23 cellular contexts compared by ENCODE assay signal in genomic region chr18:56661414-56662101, GRCh38. TPM values are rescaled to one million over a fixed set of nuclear protein-coding genes. Genes with fewer than 3 reads are reported as not detected.
A peak's percentile ranks its signal among the peaks of the same experiment; 100 is the strongest.
DNase-seq lines count a peak whose midpoint lies in the region; ATAC-seq and TF ChIP-seq lines count a peak whose summit lies in the region.
"Had no signal": no experiment of that assay in that cellular context is flagged by ENCODE, and none has a peak within 500 bp of the region (broad histone marks: within the 10 kb centered on the region; RNA-seq: fewer than 3 reads in every experiment).

No MANE protein-coding gene starts in this region.

- H3K36me3 Mint-ChIP-seq in activated T-helper 17 cell treated with anti-CD3 and anti-CD28 coated beads, Interleukin-2, amount 50 U/mL, for 72 hours (ENCODE audit: low read depth) = peaks cover 4% of the 10 kb centered on the region

- no peaks in the 10 kb centered on the region for H3K9me3 ChIP-seq in HEK293 (ENCODE audit: control insufficient read depth, insufficient read depth, low read depth, low read length)
- H3K9me3 ChIP-seq: ascending aorta, neutrophil, prostate gland, upper lobe of left lung had no signal

- H3K4me1 ChIP-seq in HEK293 (ENCODE audit: control insufficient read depth, insufficient read depth, low read length) = peaks cover 12% of the 10 kb centered on the region
- H3K4me1 ChIP-seq: ascending aorta, prostate gland, upper lobe of left lung had no signal

- ATAC-seq in activated T-helper 17 cell treated with anti-CD3 and anti-CD28 coated beads, Interleukin-2, amount 50 U/mL, for 72 hours (replicated peaks) = no peak

- H3K36me3 ChIP-seq in HEK293 (ENCODE audit: control insufficient read depth in 2 of 2, insufficient read depth in 1 of 2, low read length in 2 of 2) = no peaks in the 10 kb centered on the region; a peak in 1 of 3 replicates
- H3K36me3 ChIP-seq: ascending aorta, MG63, neutrophil, prostate gland, upper lobe of left lung, WERI-Rb-1 had no signal

- peaks cover 23% of the 10 kb centered on the region for H3K4me1 Mint-ChIP-seq in activated T-helper 17 cell treated with anti-CD3 and anti-CD28 coated beads, Interleukin-2, amount 50 U/mL, for 72 hours

- peak; percentile 4 for DNase-seq in RKO (ENCODE audit: low spot score)
- DNase-seq in fibroblast of mammary gland (ENCODE audit: low read depth) = peak; percentile 14
- DNase-seq in renal cortical epithelial cell (ENCODE audit: low read depth) = peak; percentile 44
- DNase-seq in COR-L47 (lab: John Stamatoyannopoulos, UW) = no peak
- no peak for DNase-seq in NCI-H1694 (lab: John Stamatoyannopoulos, UW)
- no peak for DNase-seq in iPS-NIHi7 (ENCODE audit: extremely low spot score)
- DNase-seq: activated CD4-positive, alpha-beta T cell treated with anti-CD3 and anti-CD28 coated beads, Interleukin-2, amount 10 ng/mL, durations not matched to agents 24 days and 14 days; activated naive CD4-positive, alpha-beta T cell treated with anti-CD3 and anti-CD28 coated beads, Interleukin-2, amount 50 U/mL, for 16 hours; CD4-positive, CD25-positive, alpha-beta regulatory T cell; MG63; NCI-H2081; stimulated activated CD4-positive, alpha-beta T cell treated with anti-CD3 and anti-CD28 coated beads, Interleukin-2, amount 100 ng/mL, for 24 hours; upper lobe of left lung; WERI-Rb-1 had no signal

- POLR2A ChIA-PET in HEK293 (lab: Yijun Ruan, JAX) = interaction anchor here (1.7 kb wide), 1 partner anchor 11 kb away, joined by 6 read pairs; the partner anchor contains the start of gene WDR7

- TF ChIP-seq CTCF in HEK293 (tag by site-specific recombination; IDR thresholded peaks at IDR 0.05) (no peak), fibroblast of mammary gland (conservative IDR thresholded peaks at IDR 0.05; ENCODE audit: control insufficient read depth, insufficient read depth, low read depth, low read length) (no peak)

- no peak overlapping the region for H3K27ac Mint-ChIP-seq in activated T-helper 17 cell treated with anti-CD3 and anti-CD28 coated beads, Interleukin-2, amount 50 U/mL, for 72 hours
- H3K27ac Mint-ChIP-seq: activated CD4-positive, alpha-beta T cell treated with anti-CD3 and anti-CD28 coated beads, Interleukin-2, amount 10 ng/mL, durations not matched to agents 24 days and 14 days had no signal

- no peaks in the 10 kb centered on the region for H3K9me3 Mint-ChIP-seq in activated T-helper 17 cell treated with anti-CD3 and anti-CD28 coated beads, Interleukin-2, amount 50 U/mL, for 72 hours
- H3K9me3 Mint-ChIP-seq: activated T-helper 1 cell treated with anti-CD3 and anti-CD28 coated beads, Interleukin-12 subunit alpha, Interleukin-12 subunit beta, Interleukin-2, Interleukin-4 antibody, amounts not matched to agents 30 ng/mL and 10 ng/mL and 1 ng/mL, durations not matched to agents 14 hours and 24 hours and 36 hours; CD4-positive, CD25-positive, alpha-beta regulatory T cell; central memory CD8-positive, alpha-beta T cell had no signal

- H3K27ac ChIP-seq in HEK293 (ENCODE audit: extremely low read depth, low read depth, low read length) = no peak overlapping the region
- H3K27ac ChIP-seq: ascending aorta, epithelial cell of prostate, neutrophil, prostate gland, skin epidermis, upper lobe of left lung, WERI-Rb-1 had no signal

- no peaks in the 10 kb centered on the region for H3K27me3 Mint-ChIP-seq in activated T-helper 17 cell treated with anti-CD3 and anti-CD28 coated beads, Interleukin-2, amount 50 U/mL, for 72 hours
- H3K27me3 Mint-ChIP-seq: activated CD4-positive, alpha-beta T cell treated with anti-CD3 and anti-CD28 coated beads, Interleukin-2, amount 10 ng/mL, durations not matched to agents 24 days and 14 days; CD4-positive, CD25-positive, alpha-beta regulatory T cell; central memory CD8-positive, alpha-beta T cell had no signal

- no peak overlapping the region for H3K4me3 Mint-ChIP-seq in activated T-helper 17 cell treated with anti-CD3 and anti-CD28 coated beads, Interleukin-2, amount 50 U/mL, for 72 hours
- H3K4me3 Mint-ChIP-seq: activated CD4-positive, alpha-beta T cell treated with anti-CD3 and anti-CD28 coated beads, Interleukin-2, amount 10 ng/mL, durations not matched to agents 24 days and 14 days; activated T-helper 1 cell treated with anti-CD3 and anti-CD28 coated beads, Interleukin-12 subunit alpha, Interleukin-12 subunit beta, Interleukin-2, Interleukin-4 antibody, amounts not matched to agents 30 ng/mL and 10 ng/mL and 1 ng/mL, durations not matched to agents 14 hours and 24 hours and 36 hours; CD4-positive, CD25-positive, alpha-beta regulatory T cell; central memory CD8-positive, alpha-beta T cell had no signal

- CTCF ChIA-PET in HEK293 (lab: Yijun Ruan, JAX) = no interaction called here

- H3K4me3 ChIP-seq in HEK293 (ENCODE audit: low read depth, low read length) = no peak overlapping the region
- H3K4me3 ChIP-seq in fibroblast of mammary gland (ENCODE audit: control insufficient read depth, low read depth, low read length) = no peak overlapping the region
- H3K4me3 ChIP-seq: ascending aorta, MG63, prostate gland, skin epidermis, upper lobe of left lung had no signal

TF ChIP-seq in HEK293, 187 proteins besides CTCF, POLR2A, EP300 and RAD21:
- 0 out of 2 replicates have a peak, but pooled peaks have one; percentile 20 for TF ChIP-seq PRDM6 (tag by site-specific recombination; IDR thresholded peaks at IDR 0.05)
- TF ChIP-seq GLI4 (tag by site-specific recombination; IDR thresholded peaks at IDR 0.05) = no peak
- TF ChIP-seq SCRT1 (tag by site-specific recombination; IDR thresholded peaks at IDR 0.05; ENCODE audit: borderline replicate concordance) = 0 out of 2 replicates have a peak, but pooled peaks have one; percentile 48
- peak; percentile 30; the same call in 1 of the 2 replicates for TF ChIP-seq PRDM4 (tag by site-specific recombination; IDR thresholded peaks at IDR 0.05)
- peak; percentile 53 for TF ChIP-seq FEZF1 (tag by site-specific recombination; IDR thresholded peaks at IDR 0.05)
TF ChIP-seq in HEK293: peak in this region for 4.

RNA-seq across cellular contexts. Expression of gene WDR7, which starts 10.4 kb away (rescaled TPM):
- 9.2 and 21.5 TPM in 2 replicates for total RNA-seq in renal cortical epithelial cell
- 10 to 100 TPM; 24.9 to 27.4 TPM for total RNA-seq in activated T-helper 17 cell treated with anti-CD3 and anti-CD28 coated beads, Interleukin-2, amount 50 U/mL, for 72 hours

RNA-seq across cellular contexts. Expression of gene TXNL1, which starts 23.2 kb away (rescaled TPM):
- 59.9 and 76.7 TPM in 2 replicates for total RNA-seq in renal cortical epithelial cell
- 10 to 100 TPM; 66.4 to 70.7 TPM for total RNA-seq in activated T-helper 17 cell treated with anti-CD3 and anti-CD28 coated beads, Interleukin-2, amount 50 U/mL, for 72 hours

Comparison
In these comparisons a context has a peak if more than half of its experiments do, and no peak if none do; other contexts are left out.
1. DNase-seq: peak in RKO (single experiment), fibroblast of mammary gland (single experiment) and renal cortical epithelial cell (single experiment); none in COR-L47 (single experiment), NCI-H1694 (single experiment) and iPS-NIHi7 (single experiment).